1 cellular context compared by ENCODE assay signal in the genomic region with DNA sequence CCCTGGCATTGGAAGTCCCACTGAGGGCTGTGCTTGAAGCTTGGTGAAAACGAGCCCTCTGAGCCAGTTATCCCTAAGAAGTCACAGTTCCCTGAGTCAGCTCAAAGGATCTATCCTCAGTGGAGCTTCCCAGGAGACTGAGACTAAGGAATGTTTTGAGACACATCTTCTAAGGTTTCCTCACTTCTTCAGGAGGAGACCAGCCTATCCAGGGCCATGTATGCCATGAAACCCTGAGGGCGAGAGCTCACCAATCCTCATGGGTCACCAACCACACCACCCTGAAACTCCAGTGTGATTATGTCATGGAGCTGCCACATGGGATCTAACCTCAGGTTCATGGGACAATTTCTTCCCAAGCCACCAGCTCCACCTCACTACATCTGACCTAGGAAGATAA.
TF ChIP-seq lines count a peak whose summit lies in the region.

No MANE protein-coding gene starts in this region.

TF ChIP-seq in GM23338, 12 proteins besides CTCF, POLR2A, EP300 and RAD21 (continued from another document):
- TF ChIP-seq, protein P1, sequence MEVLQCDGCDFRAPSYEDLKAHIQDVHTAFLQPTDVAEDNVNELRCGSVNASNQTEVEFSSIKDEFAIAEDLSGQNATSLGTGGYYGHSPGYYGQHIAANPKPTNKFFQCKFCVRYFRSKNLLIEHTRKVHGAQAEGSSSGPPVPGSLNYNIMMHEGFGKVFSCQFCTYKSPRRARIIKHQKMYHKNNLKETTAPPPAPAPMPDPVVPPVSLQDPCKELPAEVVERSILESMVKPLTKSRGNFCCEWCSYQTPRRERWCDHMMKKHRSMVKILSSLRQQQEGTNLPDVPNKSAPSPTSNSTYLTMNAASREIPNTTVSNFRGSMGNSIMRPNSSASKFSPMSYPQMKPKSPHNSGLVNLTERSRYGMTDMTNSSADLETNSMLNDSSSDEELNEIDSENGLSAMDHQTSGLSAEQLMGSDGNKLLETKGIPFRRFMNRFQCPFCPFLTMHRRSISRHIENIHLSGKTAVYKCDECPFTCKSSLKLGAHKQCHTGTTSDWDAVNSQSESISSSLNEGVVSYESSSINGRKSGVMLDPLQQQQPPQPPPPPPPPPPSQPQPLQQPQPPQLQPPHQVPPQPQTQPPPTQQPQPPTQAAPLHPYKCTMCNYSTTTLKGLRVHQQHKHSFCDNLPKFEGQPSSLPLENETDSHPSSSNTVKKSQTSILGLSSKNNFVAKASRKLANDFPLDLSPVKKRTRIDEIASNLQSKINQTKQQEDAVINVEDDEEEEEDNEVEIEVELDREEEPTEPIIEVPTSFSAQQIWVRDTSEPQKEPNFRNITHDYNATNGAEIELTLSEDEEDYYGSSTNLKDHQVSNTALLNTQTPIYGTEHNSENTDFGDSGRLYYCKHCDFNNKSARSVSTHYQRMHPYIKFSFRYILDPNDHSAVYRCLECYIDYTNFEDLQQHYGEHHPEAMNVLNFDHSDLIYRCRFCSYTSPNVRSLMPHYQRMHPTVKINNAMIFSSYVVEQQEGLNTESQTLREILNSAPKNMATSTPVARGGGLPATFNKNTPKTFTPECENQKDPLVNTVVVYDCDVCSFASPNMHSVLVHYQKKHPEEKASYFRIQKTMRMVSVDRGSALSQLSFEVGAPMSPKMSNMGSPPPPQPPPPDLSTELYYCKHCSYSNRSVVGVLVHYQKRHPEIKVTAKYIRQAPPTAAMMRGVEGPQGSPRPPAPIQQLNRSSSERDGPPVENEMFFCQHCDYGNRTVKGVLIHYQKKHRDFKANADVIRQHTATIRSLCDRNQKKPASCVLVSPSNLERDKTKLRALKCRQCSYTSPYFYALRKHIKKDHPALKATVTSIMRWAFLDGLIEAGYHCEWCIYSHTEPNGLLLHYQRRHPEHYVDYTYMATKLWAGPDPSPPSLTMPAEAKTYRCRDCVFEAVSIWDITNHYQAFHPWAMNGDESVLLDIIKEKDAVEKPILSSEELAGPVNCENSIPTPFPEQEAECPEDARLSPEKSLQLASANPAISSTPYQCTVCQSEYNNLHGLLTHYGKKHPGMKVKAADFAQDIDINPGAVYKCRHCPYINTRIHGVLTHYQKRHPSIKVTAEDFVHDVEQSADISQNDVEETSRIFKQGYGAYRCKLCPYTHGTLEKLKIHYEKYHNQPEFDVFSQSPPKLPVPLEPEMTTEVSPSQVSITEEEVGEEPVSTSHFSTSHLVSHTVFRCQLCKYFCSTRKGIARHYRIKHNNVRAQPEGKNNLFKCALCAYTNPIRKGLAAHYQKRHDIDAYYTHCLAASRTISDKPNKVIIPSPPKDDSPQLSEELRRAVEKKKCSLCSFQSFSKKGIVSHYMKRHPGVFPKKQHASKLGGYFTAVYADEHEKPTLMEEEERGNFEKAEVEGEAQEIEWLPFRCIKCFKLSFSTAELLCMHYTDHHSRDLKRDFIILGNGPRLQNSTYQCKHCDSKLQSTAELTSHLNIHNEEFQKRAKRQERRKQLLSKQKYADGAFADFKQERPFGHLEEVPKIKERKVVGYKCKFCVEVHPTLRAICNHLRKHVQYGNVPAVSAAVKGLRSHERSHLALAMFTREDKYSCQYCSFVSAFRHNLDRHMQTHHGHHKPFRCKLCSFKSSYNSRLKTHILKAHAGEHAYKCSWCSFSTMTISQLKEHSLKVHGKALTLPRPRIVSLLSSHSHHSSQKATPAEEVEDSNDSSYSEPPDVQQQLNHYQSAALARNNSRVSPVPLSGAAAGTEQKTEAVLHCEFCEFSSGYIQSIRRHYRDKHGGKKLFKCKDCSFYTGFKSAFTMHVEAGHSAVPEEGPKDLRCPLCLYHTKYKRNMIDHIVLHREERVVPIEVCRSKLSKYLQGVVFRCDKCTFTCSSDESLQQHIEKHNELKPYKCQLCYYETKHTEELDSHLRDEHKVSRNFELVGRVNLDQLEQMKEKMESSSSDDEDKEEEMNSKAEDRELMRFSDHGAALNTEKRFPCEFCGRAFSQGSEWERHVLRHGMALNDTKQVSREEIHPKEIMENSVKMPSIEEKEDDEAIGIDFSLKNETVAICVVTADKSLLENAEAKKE (CRISPR knock-in tag; IDR thresholded peaks at IDR 0.05) = no peak
- TF ChIP-seq, protein P2, sequence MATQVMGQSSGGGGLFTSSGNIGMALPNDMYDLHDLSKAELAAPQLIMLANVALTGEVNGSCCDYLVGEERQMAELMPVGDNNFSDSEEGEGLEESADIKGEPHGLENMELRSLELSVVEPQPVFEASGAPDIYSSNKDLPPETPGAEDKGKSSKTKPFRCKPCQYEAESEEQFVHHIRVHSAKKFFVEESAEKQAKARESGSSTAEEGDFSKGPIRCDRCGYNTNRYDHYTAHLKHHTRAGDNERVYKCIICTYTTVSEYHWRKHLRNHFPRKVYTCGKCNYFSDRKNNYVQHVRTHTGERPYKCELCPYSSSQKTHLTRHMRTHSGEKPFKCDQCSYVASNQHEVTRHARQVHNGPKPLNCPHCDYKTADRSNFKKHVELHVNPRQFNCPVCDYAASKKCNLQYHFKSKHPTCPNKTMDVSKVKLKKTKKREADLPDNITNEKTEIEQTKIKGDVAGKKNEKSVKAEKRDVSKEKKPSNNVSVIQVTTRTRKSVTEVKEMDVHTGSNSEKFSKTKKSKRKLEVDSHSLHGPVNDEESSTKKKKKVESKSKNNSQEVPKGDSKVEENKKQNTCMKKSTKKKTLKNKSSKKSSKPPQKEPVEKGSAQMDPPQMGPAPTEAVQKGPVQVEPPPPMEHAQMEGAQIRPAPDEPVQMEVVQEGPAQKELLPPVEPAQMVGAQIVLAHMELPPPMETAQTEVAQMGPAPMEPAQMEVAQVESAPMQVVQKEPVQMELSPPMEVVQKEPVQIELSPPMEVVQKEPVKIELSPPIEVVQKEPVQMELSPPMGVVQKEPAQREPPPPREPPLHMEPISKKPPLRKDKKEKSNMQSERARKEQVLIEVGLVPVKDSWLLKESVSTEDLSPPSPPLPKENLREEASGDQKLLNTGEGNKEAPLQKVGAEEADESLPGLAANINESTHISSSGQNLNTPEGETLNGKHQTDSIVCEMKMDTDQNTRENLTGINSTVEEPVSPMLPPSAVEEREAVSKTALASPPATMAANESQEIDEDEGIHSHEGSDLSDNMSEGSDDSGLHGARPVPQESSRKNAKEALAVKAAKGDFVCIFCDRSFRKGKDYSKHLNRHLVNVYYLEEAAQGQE (IDR thresholded peaks at IDR 0.05; ENCODE audit: unreplicated experiment) = no peak
- TF ChIP-seq NANOG (IDR thresholded peaks at IDR 0.05; ENCODE audit: borderline replicate concordance) (no peak), ZNF331 (CRISPR knock-in tag; IDR thresholded peaks at IDR 0.05; ENCODE audit: low read depth) (no peak)
- TF ChIP-seq, protein P3, sequence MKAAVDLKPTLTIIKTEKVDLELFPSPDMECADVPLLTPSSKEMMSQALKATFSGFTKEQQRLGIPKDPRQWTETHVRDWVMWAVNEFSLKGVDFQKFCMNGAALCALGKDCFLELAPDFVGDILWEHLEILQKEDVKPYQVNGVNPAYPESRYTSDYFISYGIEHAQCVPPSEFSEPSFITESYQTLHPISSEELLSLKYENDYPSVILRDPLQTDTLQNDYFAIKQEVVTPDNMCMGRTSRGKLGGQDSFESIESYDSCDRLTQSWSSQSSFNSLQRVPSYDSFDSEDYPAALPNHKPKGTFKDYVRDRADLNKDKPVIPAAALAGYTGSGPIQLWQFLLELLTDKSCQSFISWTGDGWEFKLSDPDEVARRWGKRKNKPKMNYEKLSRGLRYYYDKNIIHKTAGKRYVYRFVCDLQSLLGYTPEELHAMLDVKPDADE (IDR thresholded peaks at IDR 0.05) = no peak
